Comparison of ENCODE assay signal across 15 cellular contexts in the genomic region with DNA sequence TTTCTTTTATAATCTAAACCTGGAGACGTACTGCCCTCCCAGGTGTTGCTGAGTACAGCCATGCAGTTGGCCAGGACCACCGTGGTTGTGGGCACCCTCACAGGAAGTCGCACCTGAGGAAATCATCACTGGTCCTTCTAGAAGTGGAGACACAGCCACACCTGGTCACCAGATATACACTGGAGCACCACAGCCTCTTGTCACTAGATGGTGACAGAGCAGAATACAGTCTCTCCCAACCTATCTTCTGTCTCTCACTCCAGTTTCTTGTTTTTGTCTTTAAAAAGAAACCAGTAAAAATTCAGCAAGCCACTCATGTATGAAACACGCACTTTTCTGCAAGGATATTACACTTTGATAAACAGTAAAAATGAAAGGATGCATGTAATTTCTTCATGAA. TPM values are rescaled to one million over a fixed set of nuclear protein-coding genes. Genes with fewer than 3 reads are reported as not detected.
A peak's percentile ranks its signal among the peaks of the same experiment; 100 is the strongest.
DNase-seq lines count a peak whose midpoint lies in the region; ATAC-seq and TF ChIP-seq lines count a peak whose summit lies in the region.
"Had no signal": no experiment of that assay in that cellular context is flagged by ENCODE, and none has a peak within 500 bp of the region (broad histone marks: within the 10 kb centered on the region; RNA-seq: fewer than 3 reads in every experiment).

No MANE protein-coding gene starts in this region.

- no peak overlapping the region for H3K4ac ChIP-seq in neuronal stem cell (ENCODE audit: low read length)

- H3K79me1 ChIP-seq in neuronal stem cell (ENCODE audit: low read depth, low read length) = no peaks in the 10 kb centered on the region

- no peak overlapping the region for H4K91ac ChIP-seq in neuronal stem cell (ENCODE audit: low read depth, low read length, poor library complexity)

- peak; percentile 51; the same call in 1 of the 2 replicates for TF ChIP-seq CTCF in VCaP (conservative IDR thresholded peaks at IDR 0.05)

- WGBS in neuronal stem cell (ENCODE audit: extremely low coverage in 2 of 2, insufficient read length in 2 of 2, insufficient replicate concordance in 1 of 2), 2 donors = no CpG with 5 or more reads among the region's 4 CpGs

- H2AFZ ChIP-seq in neuronal stem cell (ENCODE audit: low read length) = peak overlapping the region; percentile 60

- H2BK15ac ChIP-seq in neuronal stem cell (ENCODE audit: low read length) = no peak overlapping the region

- H3K27me3 ChIP-seq in neuronal stem cell (ENCODE audit: control insufficient read depth in 3 of 3, insufficient read depth in 3 of 3, low read depth in 1 of 3, low read length in 3 of 3) (peaks cover 0 to 7% (median 0%) of the 10 kb centered on the region in 3 experiments), MG63 (no peaks in the 10 kb centered on the region)
- H3K27me3 ChIP-seq: gastroesophageal sphincter, spleen had no signal

- ATAC-seq in GM21576 (IDR thresholded peaks at IDR 0.05; ENCODE audit: unreplicated experiment) (no peak), GM21381 (IDR thresholded peaks at IDR 0.05; ENCODE audit: unreplicated experiment) (no peak)
- ATAC-seq: gastroesophageal sphincter had no signal

- DNase-seq in NCI-H1436 (lab: John Stamatoyannopoulos, UW) (peak; percentile 3), NCI-H1436 treated with DMSO at 0.1 percent for 48 hours (lab: John Stamatoyannopoulos, UW) (no peak), NCI-H1417 (lab: John Stamatoyannopoulos, UW) (peak in 2 of 3 experiments; percentile 61 to 88), neuronal stem cell (ENCODE audit: low spot score) (no peak), MG63 (no peak)
- DNase-seq: activated B cell treated with CpG ODN at 0.5 μM for 24 hours; activated CD8-positive, alpha-beta memory T cell treated with anti-CD3 and anti-CD28 coated beads, Interleukin-2, amount 50 U/mL, for 4 hours; activated naive CD4-positive, alpha-beta T cell treated with anti-CD3 and anti-CD28 coated beads, Interleukin-2, amount 50 U/mL, for 16 hours; islet precursor cell; spleen had no signal

- no peak overlapping the region for H2BK5ac ChIP-seq in neuronal stem cell (ENCODE audit: low read length)

- no peak overlapping the region for H2BK12ac ChIP-seq in neuronal stem cell (ENCODE audit: low read length)

- peak overlapping the region; percentile 86 for H3K18ac ChIP-seq in neuronal stem cell (ENCODE audit: low read length)

- no peak overlapping the region for H2BK120ac ChIP-seq in neuronal stem cell (ENCODE audit: low read depth, low read length)

- H3K14ac ChIP-seq in neuronal stem cell (ENCODE audit: low read length) = no peak overlapping the region

- no peak overlapping the region for H3K4me3 ChIP-seq in neuronal stem cell (ENCODE audit: low read length in 2 of 2)
- H3K4me3 ChIP-seq in MG63 = no peak overlapping the region
- H3K4me3 ChIP-seq: gastroesophageal sphincter, SK-N-MC, spleen had no signal

- no peak overlapping the region for H3K23ac ChIP-seq in neuronal stem cell (ENCODE audit: low read depth, low read length, poor library complexity)

- peaks cover 10 to 11% of the 10 kb centered on the region in 2 donors for H3K4me1 ChIP-seq in neuronal stem cell (ENCODE audit: control insufficient read depth in 2 of 2, insufficient read depth in 1 of 2, low read depth in 1 of 2, low read length in 2 of 2)
- H3K4me1 ChIP-seq: gastroesophageal sphincter, spleen had no signal

- no peak overlapping the region for H4K8ac ChIP-seq in neuronal stem cell (ENCODE audit: low read depth, low read length)

- H3K9ac ChIP-seq in neuronal stem cell (ENCODE audit: low read depth, low read length, poor library complexity) = no peak overlapping the region

- no peak overlapping the region for H3K27ac ChIP-seq in VCaP
- peak overlapping the region; percentile 83 for H3K27ac ChIP-seq in neuronal stem cell (replicated peaks; ENCODE audit: low read length)
- H3K27ac ChIP-seq: gastroesophageal sphincter, SK-N-MC, spleen had no signal

- H3K36me3 ChIP-seq in neuronal stem cell (replicated peaks in 1 of 2; ENCODE audit: control insufficient read depth in 2 of 2, insufficient read depth in 2 of 2, low read length in 2 of 2) (no peaks in the 10 kb centered on the region), MG63 (no peaks in the 10 kb centered on the region)
- H3K36me3 ChIP-seq: gastroesophageal sphincter, spleen had no signal

- no peak overlapping the region for H3K4me2 ChIP-seq in neuronal stem cell (ENCODE audit: insufficient read depth, low read length, poor library complexity, severe bottlenecking)

- H3K9me3 ChIP-seq in neuronal stem cell (replicated peaks in 1 of 2; ENCODE audit: control insufficient read depth in 2 of 2, insufficient read depth in 1 of 2, low read depth in 1 of 2, low read length in 2 of 2) (peaks cover 4 to 26% of the 10 kb centered on the region in 2 donors), MG63 (no peaks in the 10 kb centered on the region)

- H2AK5ac ChIP-seq in neuronal stem cell (ENCODE audit: low read depth, low read length) = no peak overlapping the region

RNA-seq across cellular contexts. Expression of a gene that starts 43.1 kb away (rescaled TPM):
- not detected for polyA plus RNA-seq in neuronal stem cell (2013, experiment 1 of 2)
- polyA plus RNA-seq in neuronal stem cell (2013, experiment 2 of 2) = not detected
- not detected in 2 replicates for total RNA-seq in MG63 (2014; rRNA removed; shearing (Covaris generic); ENCODE audit: low replicate concordance)
- total RNA-seq: activated B cell treated with CpG ODN at 0.5 μM for 24 hours, gastroesophageal sphincter, spleen had no signal
- polyA plus RNA-seq: spleen had no signal

Comparison
In these comparisons a context has a peak if more than half of its experiments do, and no peak if none do; other contexts are left out.
1. DNase-seq: peak in NCI-H1436 (single experiment) and NCI-H1417 (2 of 3); none in NCI-H1436 treated with DMSO at 0.1 percent for 48 hours (single experiment), neuronal stem cell (single experiment) and MG63 (single experiment).